12 cellular contexts compared by ENCODE assay signal in genomic region chr15:67186226-67186649, GRCh38.
DNase-seq lines count a peak whose midpoint lies in the region; ATAC-seq and TF ChIP-seq lines count a peak whose summit lies in the region.
"Had no signal": no experiment of that assay in that cellular context is flagged by ENCODE, and none has a peak within 500 bp of the region (broad histone marks: within the 10 kb centered on the region; RNA-seq: fewer than 3 reads in every experiment).

No MANE protein-coding gene starts in this region.

- H3K27ac Mint-ChIP-seq in activated naive CD8-positive, alpha-beta T cell treated with anti-CD3 and anti-CD28 coated beads, Interleukin-2, amount 10 ng/mL, durations not matched to agents 7 days and 5 days, result peak overlapping the region; percentile 2
- no peak overlapping the region for H3K27ac Mint-ChIP-seq in activated naive CD8-positive, alpha-beta T cell treated with anti-CD3 and anti-CD28 coated beads for 36 hours
- H3K27ac Mint-ChIP-seq in naive B cell, result peak overlapping the region in 5 of 6 donors; percentile 29 to 93 (median 82)
- H3K27ac Mint-ChIP-seq in WTC11, result no peak overlapping the region

- TF ChIP-seq CTCF in coronary artery (IDR thresholded peaks at IDR 0.05) (no peak), WTC11 (IDR thresholded peaks at IDR 0.05) (no peak)

- H3K4me1 Mint-ChIP-seq in activated naive CD8-positive, alpha-beta T cell treated with anti-CD3 and anti-CD28 coated beads, Interleukin-2, amount 10 ng/mL, durations not matched to agents 7 days and 5 days, result peaks cover 12% of the 10 kb centered on the region
- H3K4me1 Mint-ChIP-seq in activated naive CD8-positive, alpha-beta T cell treated with anti-CD3 and anti-CD28 coated beads for 36 hours, result no peaks in the 10 kb centered on the region
- H3K4me1 Mint-ChIP-seq in naive B cell (peaks cover 14 to 17% (median 16%) of the 10 kb centered on the region in 3 donors), WTC11 (no peaks in the 10 kb centered on the region)

- CTCF ChIA-PET in WTC11 (lab: Charles Lee), result interaction anchor here (2.2 kb wide), 1 partner anchor 240 kb away, joined by 6 read pairs; no protein-coding TSS in a partner anchor

- peaks cover 11% of the 10 kb centered on the region for H3K36me3 Mint-ChIP-seq in activated naive CD8-positive, alpha-beta T cell treated with anti-CD3 and anti-CD28 coated beads, Interleukin-2, amount 10 ng/mL, durations not matched to agents 7 days and 5 days
- H3K36me3 Mint-ChIP-seq in activated naive CD8-positive, alpha-beta T cell treated with anti-CD3 and anti-CD28 coated beads for 36 hours, result peaks cover 12% of the 10 kb centered on the region
- H3K36me3 Mint-ChIP-seq in naive B cell (peaks cover 31 to 39% of the 10 kb centered on the region in 2 donors), WTC11 (peaks cover 38% of the 10 kb centered on the region)

- peaks cover 0 to 1% of the 10 kb centered on the region in 2 donors for H3K36me3 ChIP-seq in aorta (ENCODE audit: control insufficient read depth in 1 of 2, insufficient read depth in 2 of 2, low read length in 1 of 2)

- H3K9me3 ChIP-seq in aorta (ENCODE audit: control insufficient read depth, low read length), result no peaks in the 10 kb centered on the region

- no peak for ATAC-seq in activated naive CD8-positive, alpha-beta T cell treated with anti-CD3 and anti-CD28 coated beads, Interleukin-2, amount 10 ng/mL, durations not matched to agents 7 days and 5 days (ENCODE audit: low read depth)
- ATAC-seq in naive B cell (ENCODE audit: low read depth in 2 of 2), result no peak
- peak; percentile 2 for ATAC-seq in aorta (ENCODE audit: low FRiP score)
- ATAC-seq in WTC11, result no peak

- H3K27ac ChIP-seq in coronary artery (peak overlapping the region; percentile 44 to 79), aorta (ENCODE audit: low read depth in 1 of 2, low read length in 2 of 2) (peak overlapping the region in 1 of 2 donors; percentile 81)
- H3K27ac ChIP-seq: WERI-Rb-1 had no signal

- no peaks in the 10 kb centered on the region for H3K9me3 Mint-ChIP-seq in activated naive CD8-positive, alpha-beta T cell treated with anti-CD3 and anti-CD28 coated beads, Interleukin-2, amount 10 ng/mL, durations not matched to agents 7 days and 5 days
- no peaks in the 10 kb centered on the region for H3K9me3 Mint-ChIP-seq in activated naive CD8-positive, alpha-beta T cell treated with anti-CD3 and anti-CD28 coated beads for 36 hours
- H3K9me3 Mint-ChIP-seq in naive B cell, result no peaks in the 10 kb centered on the region
- no peaks in the 10 kb centered on the region for H3K9me3 Mint-ChIP-seq in WTC11
- H3K9me3 Mint-ChIP-seq: brain, H9 had no signal

- intact Hi-C loops in aorta (cut with DNase I), result loop anchor here in 1 of 2 donors (5.0 kb wide), 1 partner anchor 66 kb away; the partner anchor contains the start of genes AAGAB and IQCH

- no peaks in the 10 kb centered on the region for H3K4me1 ChIP-seq in aorta (ENCODE audit: control insufficient read depth in 1 of 2, insufficient read depth in 2 of 2, low read length in 2 of 2)

- H3K27me3 Mint-ChIP-seq in activated naive CD8-positive, alpha-beta T cell treated with anti-CD3 and anti-CD28 coated beads, Interleukin-2, amount 10 ng/mL, durations not matched to agents 7 days and 5 days, result no peaks in the 10 kb centered on the region
- no peaks in the 10 kb centered on the region for H3K27me3 Mint-ChIP-seq in activated naive CD8-positive, alpha-beta T cell treated with anti-CD3 and anti-CD28 coated beads for 36 hours
- H3K27me3 Mint-ChIP-seq in naive B cell (no peaks in the 10 kb centered on the region), WTC11 (ENCODE audit: low read depth) (no peaks in the 10 kb centered on the region)
- H3K27me3 Mint-ChIP-seq: brain had no signal

- WGBS in aorta, 2 donors, result 4 to 8% methylated on average over 6 of the region's 6 CpGs

- POLR2A ChIA-PET in activated naive CD8-positive, alpha-beta T cell treated with anti-CD3 and anti-CD28 coated beads, Interleukin-2, amount 10 ng/mL, durations not matched to agents 7 days and 5 days (lab: Charles Lee), result no interaction called here
- POLR2A ChIA-PET in WTC11 (lab: Charles Lee), result interaction anchor here (0.5 to 0.6 kb wide), 2 partner anchors 26 kb away, joined by 3 to 8 read pairs; no protein-coding TSS in a partner anchor

- H3K27me3 ChIP-seq in aorta (ENCODE audit: control insufficient read depth in 1 of 2, insufficient read depth in 2 of 2, low read length in 1 of 2), result no peaks in the 10 kb centered on the region

- DNase-seq in activated naive CD8-positive, alpha-beta T cell treated with anti-CD3 and anti-CD28 coated beads, Interleukin-2, amount 10 ng/mL, durations not matched to agents 7 days and 5 days, result no peak
- no peak for DNase-seq in activated naive CD8-positive, alpha-beta T cell treated with anti-CD3 and anti-CD28 coated beads for 36 hours
- DNase-seq in coronary artery (ENCODE audit: low spot score) (no peak), naive B cell (no peak), aorta (peak in 1 of 2 donors; percentile 76), GOT3 (lab: John Stamatoyannopoulos, UW) (no peak), activated gamma-delta T cell treated with Interleukin-2 at 50 U/mL for 16 hours (no peak), WTC11 (ENCODE audit: low spot score) (no peak)
- DNase-seq: H9, NCI-H526 treated with DMSO at 0.1 percent for 48 hours, WERI-Rb-1 had no signal

- H3K4me3 ChIP-seq in coronary artery (no peak overlapping the region), aorta (ENCODE audit: low read length in 2 of 2) (no peak overlapping the region)

- H3K4me3 Mint-ChIP-seq in activated naive CD8-positive, alpha-beta T cell treated with anti-CD3 and anti-CD28 coated beads, Interleukin-2, amount 10 ng/mL, durations not matched to agents 7 days and 5 days, result no peak overlapping the region
- no peak overlapping the region for H3K4me3 Mint-ChIP-seq in activated naive CD8-positive, alpha-beta T cell treated with anti-CD3 and anti-CD28 coated beads for 36 hours
- H3K4me3 Mint-ChIP-seq in naive B cell (peak overlapping the region in 1 of 8 donors; percentile 1), WTC11 (no peak overlapping the region)
- H3K4me3 Mint-ChIP-seq: brain, H9 had no signal

TF ChIP-seq in WTC11, 78 proteins besides CTCF, POLR2A, EP300 and RAD21:
- TF ChIP-seq ZNF317 (CRISPR knock-in tag; IDR thresholded peaks at IDR 0.05; ENCODE audit: borderline replicate concordance, low read depth) (no peak), NFE2L1 (CRISPR knock-in tag; IDR thresholded peaks at IDR 0.05) (no peak)

Comparison
In these comparisons a context has a peak if more than half of its experiments do, and no peak if none do; other contexts are left out.
1. H3K27ac Mint-ChIP-seq: peak in activated naive CD8-positive, alpha-beta T cell treated with anti-CD3 and anti-CD28 coated beads, Interleukin-2, amount 10 ng/mL, durations not matched to agents 7 days and 5 days (single experiment) and naive B cell (5 of 6); none in activated naive CD8-positive, alpha-beta T cell treated with anti-CD3 and anti-CD28 coated beads for 36 hours (single experiment) and WTC11 (single experiment).